In the genomic region with DNA sequence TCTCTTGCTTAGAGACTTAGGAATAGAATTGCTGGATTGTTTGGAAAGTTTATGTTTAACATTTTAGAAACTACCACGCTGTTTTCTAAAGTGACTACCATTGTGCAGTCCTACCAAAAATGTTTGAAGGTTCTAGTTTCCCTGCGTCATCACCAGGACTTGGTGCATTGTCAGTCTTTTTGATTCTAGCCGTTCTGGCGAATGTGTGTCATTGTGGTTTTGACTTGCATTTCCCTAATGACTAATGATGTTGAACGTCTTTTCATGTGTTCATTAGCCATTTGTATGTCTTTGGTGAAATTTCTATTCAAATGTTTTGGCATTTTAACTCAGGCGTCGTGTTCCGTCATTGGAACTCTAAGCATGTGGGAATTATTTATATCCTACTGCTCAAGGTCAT, we compare ENCODE assay signal across 1 cellular context.
TF ChIP-seq lines count a peak whose summit lies in the region.

No MANE protein-coding gene starts in this region.

TF ChIP-seq in SK-N-SH, 30 proteins besides CTCF, POLR2A, EP300 and RAD21 (continued from another document):
- TF ChIP-seq, protein P1, sequence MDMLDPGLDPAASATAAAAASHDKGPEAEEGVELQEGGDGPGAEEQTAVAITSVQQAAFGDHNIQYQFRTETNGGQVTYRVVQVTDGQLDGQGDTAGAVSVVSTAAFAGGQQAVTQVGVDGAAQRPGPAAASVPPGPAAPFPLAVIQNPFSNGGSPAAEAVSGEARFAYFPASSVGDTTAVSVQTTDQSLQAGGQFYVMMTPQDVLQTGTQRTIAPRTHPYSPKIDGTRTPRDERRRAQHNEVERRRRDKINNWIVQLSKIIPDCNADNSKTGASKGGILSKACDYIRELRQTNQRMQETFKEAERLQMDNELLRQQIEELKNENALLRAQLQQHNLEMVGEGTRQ (IDR thresholded peaks at IDR 0.05; ENCODE audit: borderline replicate concordance, low read depth, low read length): no peak
- TF ChIP-seq FOXM1 (IDR thresholded peaks at IDR 0.05; ENCODE audit: low read depth): no peak
